10 cellular contexts compared by ENCODE assay signal in the genomic region with DNA sequence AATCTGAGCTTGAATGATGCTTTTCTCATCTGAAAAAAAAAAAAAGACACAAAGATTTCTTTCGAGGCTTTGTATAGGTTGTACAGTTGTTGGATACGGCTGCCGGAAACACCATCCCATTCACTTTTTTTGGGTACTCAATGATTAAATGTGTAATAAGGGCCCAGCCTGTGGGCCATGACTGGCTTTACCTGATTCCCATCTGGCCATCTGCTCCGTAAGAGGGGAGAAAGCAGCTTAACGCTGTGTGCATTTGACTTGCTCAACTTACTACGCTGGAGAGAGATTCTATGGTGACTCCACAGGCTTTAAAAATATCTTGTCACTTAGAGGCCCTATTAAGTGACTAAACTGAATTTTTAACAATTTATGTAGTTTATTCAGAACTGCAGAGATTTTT. TPM values are rescaled to one million over a fixed set of nuclear protein-coding genes. Genes with fewer than 3 reads are reported as not detected.
DNase-seq lines count a peak whose midpoint lies in the region; TF ChIP-seq lines count a peak whose summit lies in the region.
"Had no signal": no experiment of that assay in that cellular context is flagged by ENCODE, and none has a peak within 500 bp of the region (broad histone marks: within the 10 kb centered on the region; RNA-seq: fewer than 3 reads in every experiment).

No MANE protein-coding gene starts in this region.

- peak overlapping the region; percentile 77 for H2AFZ ChIP-seq in mammary epithelial cell (ENCODE audit: low read depth, low read length)

- in situ Hi-C loops in mammary epithelial cell (cut with MboI; ENCODE audit: low sequenced_read_pairs in 2 of 2), result no loop called here

- DNase-seq in AG04449 (ENCODE audit: low read depth, low spot score) (no peak), mammary epithelial cell (no peak), glomerular visceral epithelial cell (ENCODE audit: extremely low spot score) (no peak), NCI-H510A treated with DMSO at 0.1 percent for 48 hours (lab: John Stamatoyannopoulos, UW) (no peak)
- no peak for DNase-seq in stimulated activated CD8-positive, alpha-beta memory T cell treated with anti-CD3 and anti-CD28 coated beads, Interleukin-4, amount 100 ng/mL, for 48 hours
- no peak for DNase-seq in activated CD4-positive, CD25-positive, alpha-beta regulatory T cell treated with anti-CD3 and anti-CD28 coated beads, Interleukin-2, amount 50 U/mL, for 72 hours

- H3K4me1 ChIP-seq in HUES64 (ENCODE audit: insufficient read depth, low read length) (no peaks in the 10 kb centered on the region), mammary epithelial cell (ENCODE audit: insufficient read depth, low read length) (no peaks in the 10 kb centered on the region), muscle layer of duodenum (ENCODE audit: control insufficient read depth in 1 of 2, insufficient read depth in 2 of 2, low read length in 2 of 2) (peaks cover 0 to 14% of the 10 kb centered on the region in 2 donors)

- intact Hi-C loops in mammary epithelial cell (cut with micrococcal nuclease), result loop anchor here (5.0 kb wide), 2 partner anchors 246 to 846 kb away; a partner anchor contains a TSS

- H3K9ac ChIP-seq in HUES64 (ENCODE audit: low read depth, low read length), result peak overlapping the region; percentile 76
- H3K9ac ChIP-seq in mammary epithelial cell (ENCODE audit: insufficient read depth, low read length), result no peak overlapping the region

- BruUV-seq in mammary epithelial cell (replicated peaks; lab: Mats Ljungman, UMichigan), result no TSS peak

- H3K4me3 ChIP-seq in AG04449 (ENCODE audit: low read depth, low read length), result peak overlapping the region; percentile 73
- H3K4me3 ChIP-seq in HUES64 (ENCODE audit: low read length), result peak overlapping the region; percentile 76
- peak overlapping the region; percentile 48 to 64 (median 51) for H3K4me3 ChIP-seq in mammary epithelial cell (replicated peaks in 1 of 3; ENCODE audit: insufficient read depth in 1 of 3, low read depth in 2 of 3, low read length in 3 of 3)
- peak overlapping the region; percentile 83 to 85 for H3K4me3 ChIP-seq in muscle layer of duodenum (ENCODE audit: low read depth in 1 of 2, low read length in 2 of 2)

- 87% methylated on average over 6 of the region's 6 CpGs for WGBS in HUES64
- WGBS in mammary epithelial cell (ENCODE audit: low coverage, missing lambda C conversion rate), result 7% methylated on average over 5 of the region's 6 CpGs

- CTCF ChIA-PET in AG04449 (lab: Yijun Ruan, JAX) (interaction anchor here (0.6 to 1.7 kb wide), 3 partner anchors 19 to 250 kb away, joined by 3 to 4 read pairs (median 3); no protein-coding TSS in a partner anchor), mammary epithelial cell (lab: Charles Lee; ENCODE audit: low non-redundant PET) (interaction anchor here (0.6 kb wide), 1 partner anchor 408 kb away, joined by 3 read pairs; no protein-coding TSS in a partner anchor)

- H3K9me3 ChIP-seq in HUES64 (ENCODE audit: insufficient read depth, low read depth, low read length), result peaks cover 69% of the 10 kb centered on the region
- peaks cover 14% of the 10 kb centered on the region for H3K9me3 ChIP-seq in mammary epithelial cell (replicated peaks; ENCODE audit: insufficient read depth, low read length)
- no peaks in the 10 kb centered on the region for H3K9me3 ChIP-seq in muscle layer of duodenum (ENCODE audit: control insufficient read depth in 1 of 2, low read length in 2 of 2)

- H3K79me2 ChIP-seq in mammary epithelial cell (ENCODE audit: insufficient read depth, low read length), result no peaks in the 10 kb centered on the region

- POLR2A ChIA-PET in AG04449 (lab: Yijun Ruan, JAX), result no interaction called here

- H3K4me2 ChIP-seq in mammary epithelial cell (ENCODE audit: insufficient read depth, low read depth, low read length), result peak overlapping the region; percentile 76

- H4K20me1 ChIP-seq in mammary epithelial cell (ENCODE audit: insufficient read depth, low read length), result no peaks in the 10 kb centered on the region

- dilution Hi-C loops in mammary epithelial cell (cut with HindIII; ENCODE audit: low sequenced_read_pairs), result no loop called here

- H3K27me3 ChIP-seq in HUES64 (ENCODE audit: insufficient read depth, low read length) (no peaks in the 10 kb centered on the region), mammary epithelial cell (ENCODE audit: insufficient read depth, low read length) (no peaks in the 10 kb centered on the region), muscle layer of duodenum (ENCODE audit: low read depth, low read length) (no peaks in the 10 kb centered on the region)

- no peak overlapping the region for H3K27ac ChIP-seq in HUES64 (ENCODE audit: low read depth, low read length)
- H3K27ac ChIP-seq in mammary epithelial cell (ENCODE audit: insufficient read depth, low read depth, low read length), result no peak overlapping the region
- H3K27ac ChIP-seq in muscle layer of duodenum (ENCODE audit: low read length), result peak overlapping the region; percentile 85

- no peaks in the 10 kb centered on the region; the same call in 1 of the 2 replicates for H3K36me3 ChIP-seq in HUES64 (ENCODE audit: insufficient read depth, low read length)
- no peaks in the 10 kb centered on the region for H3K36me3 ChIP-seq in mammary epithelial cell (ENCODE audit: insufficient read depth, low read length)
- H3K36me3 ChIP-seq in muscle layer of duodenum (ENCODE audit: control insufficient read depth in 1 of 2, insufficient read depth in 2 of 2, low read length in 2 of 2), result peaks cover 0 to 28% of the 10 kb centered on the region in 2 donors

- TF ChIP-seq CTCF in AG04449 (IDR thresholded peaks at IDR 0.05; ENCODE audit: insufficient read depth, low read length, missing control alignments) (no peak), mammary epithelial cell (conservative IDR thresholded peaks at IDR 0.05 in 1 of 2, IDR thresholded peaks at IDR 0.05 in 1 of 2; ENCODE audit: extremely low read depth in 1 of 2, insufficient read depth in 1 of 2, low read depth in 1 of 2, low read length in 2 of 2) (no peak)

RNA-seq across cellular contexts. Expression of a gene that starts 0.7 kb away (rescaled TPM):
- 7.6 TPM for polyA plus RNA-seq in HUES64 (2013, experiment 1 of 2)
- 8.9 TPM for polyA plus RNA-seq in HUES64 (2013, experiment 2 of 2)
- 10 to 100 TPM; 21.2 to 38.3 TPM for total RNA-seq in mammary epithelial cell
- 3.8 TPM for polyA plus RNA-seq in mammary epithelial cell
- polyA minus RNA-seq in mammary epithelial cell, result 17.3 TPM

RNA-seq across cellular contexts. Expression of a gene that starts 0.8 kb away (rescaled TPM):
- not detected for polyA plus RNA-seq in HUES64 (2013, experiment 1 of 2)
- polyA plus RNA-seq in HUES64 (2013, experiment 2 of 2), result not detected
- not detected for total RNA-seq in mammary epithelial cell
- not detected for polyA plus RNA-seq in mammary epithelial cell
- polyA minus RNA-seq in mammary epithelial cell, result not detected
- total RNA-seq: myocyte, SK-MEL-5 had no signal
